In the genomic region with DNA sequence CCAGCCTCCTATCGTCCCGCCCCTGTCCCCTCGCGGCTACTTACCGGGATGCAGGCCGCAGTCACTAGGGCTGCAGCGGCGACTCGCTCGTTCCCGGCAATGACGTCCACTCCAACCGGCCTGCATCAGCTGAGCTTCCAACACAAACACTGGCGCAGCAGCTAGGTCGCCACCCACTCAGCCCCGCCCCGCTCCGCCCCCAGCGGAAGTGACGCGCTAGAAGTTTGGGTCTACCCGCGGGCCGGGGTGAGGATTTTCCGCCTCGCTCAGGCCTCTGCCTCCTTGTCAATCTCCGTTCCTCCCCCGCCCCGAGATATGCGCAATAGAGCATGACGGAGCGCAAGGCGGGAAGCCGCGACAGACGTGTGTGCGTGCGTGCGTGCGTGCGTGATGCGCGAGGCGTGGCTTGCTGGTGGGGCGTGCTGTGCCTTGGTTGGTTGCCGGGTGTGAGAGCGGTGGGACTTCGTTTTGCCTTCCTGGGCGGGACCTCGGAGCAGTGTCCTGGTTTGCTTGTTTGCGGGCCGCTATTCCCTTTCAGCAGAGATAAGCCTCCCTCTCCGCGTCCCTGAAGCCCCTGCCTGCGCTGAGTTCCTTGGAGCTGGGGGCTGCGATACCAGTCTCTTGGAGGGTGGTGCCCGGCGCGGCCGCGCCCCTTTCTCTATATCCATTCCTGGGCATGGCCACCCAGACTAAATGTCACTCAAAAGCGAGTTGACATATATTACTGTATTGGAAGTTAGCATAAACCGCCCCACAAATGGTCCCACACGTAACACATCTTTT, we compare ENCODE assay signal across 1 cellular context.
TF ChIP-seq lines count a peak whose summit lies in the region.

A gene with protein sequence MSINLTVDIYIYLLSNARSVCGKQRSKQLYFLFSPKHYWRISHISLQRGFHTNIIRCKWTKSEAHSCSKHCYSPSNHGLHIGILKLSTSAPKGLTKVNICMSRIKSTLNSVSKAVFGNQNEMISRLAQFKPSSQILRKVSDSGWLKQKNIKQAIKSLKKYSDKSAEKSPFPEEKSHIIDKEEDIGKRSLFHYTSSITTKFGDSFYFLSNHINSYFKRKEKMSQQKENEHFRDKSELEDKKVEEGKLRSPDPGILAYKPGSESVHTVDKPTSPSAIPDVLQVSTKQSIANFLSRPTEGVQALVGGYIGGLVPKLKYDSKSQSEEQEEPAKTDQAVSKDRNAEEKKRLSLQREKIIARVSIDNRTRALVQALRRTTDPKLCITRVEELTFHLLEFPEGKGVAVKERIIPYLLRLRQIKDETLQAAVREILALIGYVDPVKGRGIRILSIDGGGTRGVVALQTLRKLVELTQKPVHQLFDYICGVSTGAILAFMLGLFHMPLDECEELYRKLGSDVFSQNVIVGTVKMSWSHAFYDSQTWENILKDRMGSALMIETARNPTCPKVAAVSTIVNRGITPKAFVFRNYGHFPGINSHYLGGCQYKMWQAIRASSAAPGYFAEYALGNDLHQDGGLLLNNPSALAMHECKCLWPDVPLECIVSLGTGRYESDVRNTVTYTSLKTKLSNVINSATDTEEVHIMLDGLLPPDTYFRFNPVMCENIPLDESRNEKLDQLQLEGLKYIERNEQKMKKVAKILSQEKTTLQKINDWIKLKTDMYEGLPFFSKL (minus strand): TSS at position 151 of the 783 bp plus-strand sequence. CDS start 10,644 bp downstream, outside the sequence.

TF ChIP-seq in K562, 482 proteins besides CTCF, POLR2A, EP300 and RAD21 (continued from another document and continues in another):
- TF ChIP-seq POLR2H (tag; IDR thresholded peaks at IDR 0.05; ENCODE audit: low read depth) (peak; percentile 96), SP1 (CRISPR knock-in tag; IDR thresholded peaks at IDR 0.05) (peak; percentile 99), POLR3A (IDR thresholded peaks at IDR 0.05; ENCODE audit: borderline replicate concordance, extremely low read depth, insufficient read depth, insufficient read length) (no peak), CCAR2 (IDR thresholded peaks at IDR 0.05; ENCODE audit: low read depth, low read length) (no peak), MCM5 (IDR thresholded peaks at IDR 0.05; ENCODE audit: low read depth) (no peak), ZNF274 (IDR thresholded peaks at IDR 0.05; ENCODE audit: borderline replicate concordance, low read depth, low read length) (no peak), ZSCAN29 (IDR thresholded peaks at IDR 0.05) (no peak), THRAP3 (IDR thresholded peaks at IDR 0.05; ENCODE audit: borderline replicate concordance) (no peak; the same call in 1 of the 2 replicates), TGIF2 (CRISPR knock-in tag; IDR thresholded peaks at IDR 0.05) (no peak), EWSR1 (IDR thresholded peaks at IDR 0.05; ENCODE audit: borderline replicate concordance, low read depth, partially characterized antibody) (no peak), XRCC4 (IDR thresholded peaks at IDR 0.05; ENCODE audit: extremely low read depth, insufficient read depth, insufficient read length) (no peak), ZNF239 (CRISPR knock-in tag; IDR thresholded peaks at IDR 0.05) (0 out of 2 replicates have a peak, but pooled peaks have one; percentile 28), SIN3B (IDR thresholded peaks at IDR 0.05; ENCODE audit: low read depth) (peak; percentile 17; the same call in 1 of the 2 replicates), FOXJ3 (CRISPR knock-in tag; IDR thresholded peaks at IDR 0.05) (no peak), ZNF41 (CRISPR knock-in tag; conservative IDR thresholded peaks at IDR 0.05) (no peak), TCF3 (CRISPR knock-in tag; IDR thresholded peaks at IDR 0.05) (peak; percentile 60), RB1 (IDR thresholded peaks at IDR 0.05; ENCODE audit: low read depth) (peak; percentile 98), MCM2 (IDR thresholded peaks at IDR 0.05; ENCODE audit: low read depth) (no peak), PCBP1 (IDR thresholded peaks at IDR 0.05; ENCODE audit: low read depth, low read length, poor library complexity, severe bottlenecking) (peak; percentile 90), KAT7 (CRISPR knock-in tag; IDR thresholded peaks at IDR 0.05; ENCODE audit: borderline replicate concordance) (peak; percentile 84; the same call in 1 of the 2 replicates), FOS (IDR thresholded peaks at IDR 0.05; ENCODE audit: extremely low read depth, insufficient read length) (no peak), CBFA2T3 (IDR thresholded peaks at IDR 0.05) (no peak), GTF2E2 (tag; IDR thresholded peaks at IDR 0.05) (peak; percentile 95), TCF7 (IDR thresholded peaks at IDR 0.05; ENCODE audit: borderline replicate concordance) (peak; percentile 75; the same call in 1 of the 2 replicates), MTA3 (IDR thresholded peaks at IDR 0.05; ENCODE audit: borderline replicate concordance) (peak; percentile 91), OTX1 (CRISPR knock-in tag; IDR thresholded peaks at IDR 0.05) (peak; percentile 83; the same call in 1 of the 2 replicates), ZNF668 (CRISPR knock-in tag; IDR thresholded peaks at IDR 0.05) (peak; percentile 78; the same call in 1 of the 2 replicates), CEBPB (tag; IDR thresholded peaks at IDR 0.05) (peak; percentile 99), ADNP (tag; IDR thresholded peaks at IDR 0.05) (no peak), SAFB2 (IDR thresholded peaks at IDR 0.05; ENCODE audit: borderline replicate concordance, low read depth, low read length, severe bottlenecking) (no peak), PHF20 (IDR thresholded peaks at IDR 0.05; ENCODE audit: partially characterized antibody) (peak; percentile 51), MECOM (CRISPR knock-in tag; IDR thresholded peaks at IDR 0.05) (no peak), KDM1A (IDR thresholded peaks at IDR 0.05) (no peak), RNF2 (IDR thresholded peaks at IDR 0.05) (peak; percentile 71; the same call in 1 of the 2 replicates), MEF2A (IDR thresholded peaks at IDR 0.05; ENCODE audit: control insufficient read depth, low read depth, low read length) (no peak), SMAD4 (CRISPR knock-in tag; conservative IDR thresholded peaks at IDR 0.05) (peak; percentile 49; the same call in 1 of the 2 replicates)
- TF ChIP-seq, protein P1, sequence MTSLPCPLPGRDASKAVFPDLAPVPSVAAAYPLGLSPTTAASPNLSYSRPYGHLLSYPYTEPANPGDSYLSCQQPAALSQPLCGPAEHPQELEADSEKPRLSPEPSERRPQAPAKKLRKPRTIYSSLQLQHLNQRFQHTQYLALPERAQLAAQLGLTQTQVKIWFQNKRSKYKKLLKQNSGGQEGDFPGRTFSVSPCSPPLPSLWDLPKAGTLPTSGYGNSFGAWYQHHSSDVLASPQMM (CRISPR knock-in tag; IDR thresholded peaks at IDR 0.05), result no peak
- TF ChIP-seq, protein P2, sequence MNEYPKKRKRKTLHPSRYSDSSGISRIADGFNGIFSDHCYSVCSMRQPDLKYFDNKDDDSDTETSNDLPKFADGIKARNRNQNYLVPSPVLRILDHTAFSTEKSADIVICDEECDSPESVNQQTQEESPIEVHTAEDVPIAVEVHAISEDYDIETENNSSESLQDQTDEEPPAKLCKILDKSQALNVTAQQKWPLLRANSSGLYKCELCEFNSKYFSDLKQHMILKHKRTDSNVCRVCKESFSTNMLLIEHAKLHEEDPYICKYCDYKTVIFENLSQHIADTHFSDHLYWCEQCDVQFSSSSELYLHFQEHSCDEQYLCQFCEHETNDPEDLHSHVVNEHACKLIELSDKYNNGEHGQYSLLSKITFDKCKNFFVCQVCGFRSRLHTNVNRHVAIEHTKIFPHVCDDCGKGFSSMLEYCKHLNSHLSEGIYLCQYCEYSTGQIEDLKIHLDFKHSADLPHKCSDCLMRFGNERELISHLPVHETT (CRISPR knock-in tag; conservative IDR thresholded peaks at IDR 0.05 in 1 of 2, IDR thresholded peaks at IDR 0.05 in 1 of 2), result peak in 1 of 2 experiments; percentile 73; a peak in 2 of 4 replicates
- TF ChIP-seq, protein P3, sequence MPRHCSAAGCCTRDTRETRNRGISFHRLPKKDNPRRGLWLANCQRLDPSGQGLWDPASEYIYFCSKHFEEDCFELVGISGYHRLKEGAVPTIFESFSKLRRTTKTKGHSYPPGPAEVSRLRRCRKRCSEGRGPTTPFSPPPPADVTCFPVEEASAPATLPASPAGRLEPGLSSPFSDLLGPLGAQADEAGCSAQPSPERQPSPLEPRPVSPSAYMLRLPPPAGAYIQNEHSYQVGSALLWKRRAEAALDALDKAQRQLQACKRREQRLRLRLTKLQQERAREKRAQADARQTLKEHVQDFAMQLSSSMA (CRISPR knock-in tag; IDR thresholded peaks at IDR 0.05), result 0 out of 2 replicates have a peak, but pooled peaks have one; percentile 56
- TF ChIP-seq, protein P4, sequence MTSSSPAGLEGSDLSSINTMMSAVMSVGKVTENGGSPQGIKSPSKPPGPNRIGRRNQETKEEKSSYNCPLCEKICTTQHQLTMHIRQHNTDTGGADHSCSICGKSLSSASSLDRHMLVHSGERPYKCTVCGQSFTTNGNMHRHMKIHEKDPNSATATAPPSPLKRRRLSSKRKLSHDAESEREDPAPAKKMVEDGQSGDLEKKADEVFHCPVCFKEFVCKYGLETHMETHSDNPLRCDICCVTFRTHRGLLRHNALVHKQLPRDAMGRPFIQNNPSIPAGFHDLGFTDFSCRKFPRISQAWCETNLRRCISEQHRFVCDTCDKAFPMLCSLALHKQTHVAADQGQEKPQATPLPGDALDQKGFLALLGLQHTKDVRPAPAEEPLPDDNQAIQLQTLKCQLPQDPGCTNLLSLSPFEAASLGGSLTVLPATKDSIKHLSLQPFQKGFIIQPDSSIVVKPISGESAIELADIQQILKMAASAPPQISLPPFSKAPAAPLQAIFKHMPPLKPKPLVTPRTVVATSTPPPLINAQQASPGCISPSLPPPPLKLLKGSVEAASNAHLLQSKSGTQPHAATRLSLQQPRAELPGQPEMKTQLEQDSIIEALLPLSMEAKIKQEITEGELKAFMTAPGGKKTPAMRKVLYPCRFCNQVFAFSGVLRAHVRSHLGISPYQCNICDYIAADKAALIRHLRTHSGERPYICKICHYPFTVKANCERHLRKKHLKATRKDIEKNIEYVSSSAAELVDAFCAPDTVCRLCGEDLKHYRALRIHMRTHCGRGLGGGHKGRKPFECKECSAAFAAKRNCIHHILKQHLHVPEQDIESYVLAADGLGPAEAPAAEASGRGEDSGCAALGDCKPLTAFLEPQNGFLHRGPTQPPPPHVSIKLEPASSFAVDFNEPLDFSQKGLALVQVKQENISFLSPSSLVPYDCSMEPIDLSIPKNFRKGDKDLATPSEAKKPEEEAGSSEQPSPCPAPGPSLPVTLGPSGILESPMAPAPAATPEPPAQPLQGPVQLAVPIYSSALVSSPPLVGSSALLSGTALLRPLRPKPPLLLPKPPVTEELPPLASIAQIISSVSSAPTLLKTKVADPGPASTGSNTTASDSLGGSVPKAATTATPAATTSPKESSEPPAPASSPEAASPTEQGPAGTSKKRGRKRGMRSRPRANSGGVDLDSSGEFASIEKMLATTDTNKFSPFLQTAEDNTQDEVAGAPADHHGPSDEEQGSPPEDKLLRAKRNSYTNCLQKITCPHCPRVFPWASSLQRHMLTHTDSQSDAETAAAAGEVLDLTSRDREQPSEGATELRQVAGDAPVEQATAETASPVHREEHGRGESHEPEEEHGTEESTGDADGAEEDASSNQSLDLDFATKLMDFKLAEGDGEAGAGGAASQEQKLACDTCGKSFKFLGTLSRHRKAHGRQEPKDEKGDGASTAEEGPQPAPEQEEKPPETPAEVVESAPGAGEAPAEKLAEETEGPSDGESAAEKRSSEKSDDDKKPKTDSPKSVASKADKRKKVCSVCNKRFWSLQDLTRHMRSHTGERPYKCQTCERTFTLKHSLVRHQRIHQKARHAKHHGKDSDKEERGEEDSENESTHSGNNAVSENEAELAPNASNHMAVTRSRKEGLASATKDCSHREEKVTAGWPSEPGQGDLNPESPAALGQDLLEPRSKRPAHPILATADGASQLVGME (CRISPR knock-in tag; IDR thresholded peaks at IDR 0.05), result 0 out of 2 replicates have a peak, but pooled peaks have one; percentile 6
- TF ChIP-seq, protein P5, sequence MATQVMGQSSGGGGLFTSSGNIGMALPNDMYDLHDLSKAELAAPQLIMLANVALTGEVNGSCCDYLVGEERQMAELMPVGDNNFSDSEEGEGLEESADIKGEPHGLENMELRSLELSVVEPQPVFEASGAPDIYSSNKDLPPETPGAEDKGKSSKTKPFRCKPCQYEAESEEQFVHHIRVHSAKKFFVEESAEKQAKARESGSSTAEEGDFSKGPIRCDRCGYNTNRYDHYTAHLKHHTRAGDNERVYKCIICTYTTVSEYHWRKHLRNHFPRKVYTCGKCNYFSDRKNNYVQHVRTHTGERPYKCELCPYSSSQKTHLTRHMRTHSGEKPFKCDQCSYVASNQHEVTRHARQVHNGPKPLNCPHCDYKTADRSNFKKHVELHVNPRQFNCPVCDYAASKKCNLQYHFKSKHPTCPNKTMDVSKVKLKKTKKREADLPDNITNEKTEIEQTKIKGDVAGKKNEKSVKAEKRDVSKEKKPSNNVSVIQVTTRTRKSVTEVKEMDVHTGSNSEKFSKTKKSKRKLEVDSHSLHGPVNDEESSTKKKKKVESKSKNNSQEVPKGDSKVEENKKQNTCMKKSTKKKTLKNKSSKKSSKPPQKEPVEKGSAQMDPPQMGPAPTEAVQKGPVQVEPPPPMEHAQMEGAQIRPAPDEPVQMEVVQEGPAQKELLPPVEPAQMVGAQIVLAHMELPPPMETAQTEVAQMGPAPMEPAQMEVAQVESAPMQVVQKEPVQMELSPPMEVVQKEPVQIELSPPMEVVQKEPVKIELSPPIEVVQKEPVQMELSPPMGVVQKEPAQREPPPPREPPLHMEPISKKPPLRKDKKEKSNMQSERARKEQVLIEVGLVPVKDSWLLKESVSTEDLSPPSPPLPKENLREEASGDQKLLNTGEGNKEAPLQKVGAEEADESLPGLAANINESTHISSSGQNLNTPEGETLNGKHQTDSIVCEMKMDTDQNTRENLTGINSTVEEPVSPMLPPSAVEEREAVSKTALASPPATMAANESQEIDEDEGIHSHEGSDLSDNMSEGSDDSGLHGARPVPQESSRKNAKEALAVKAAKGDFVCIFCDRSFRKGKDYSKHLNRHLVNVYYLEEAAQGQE (CRISPR knock-in tag; IDR thresholded peaks at IDR 0.05; ENCODE audit: low read depth), result no peak
- TF ChIP-seq, protein P6, sequence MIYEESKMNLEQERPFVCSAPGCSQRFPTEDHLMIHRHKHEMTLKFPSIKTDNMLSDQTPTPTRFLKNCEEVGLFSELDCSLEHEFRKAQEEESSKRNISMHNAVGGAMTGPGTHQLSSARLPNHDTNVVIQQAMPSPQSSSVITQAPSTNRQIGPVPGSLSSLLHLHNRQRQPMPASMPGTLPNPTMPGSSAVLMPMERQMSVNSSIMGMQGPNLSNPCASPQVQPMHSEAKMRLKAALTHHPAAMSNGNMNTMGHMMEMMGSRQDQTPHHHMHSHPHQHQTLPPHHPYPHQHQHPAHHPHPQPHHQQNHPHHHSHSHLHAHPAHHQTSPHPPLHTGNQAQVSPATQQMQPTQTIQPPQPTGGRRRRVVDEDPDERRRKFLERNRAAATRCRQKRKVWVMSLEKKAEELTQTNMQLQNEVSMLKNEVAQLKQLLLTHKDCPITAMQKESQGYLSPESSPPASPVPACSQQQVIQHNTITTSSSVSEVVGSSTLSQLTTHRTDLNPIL (CRISPR knock-in tag; IDR thresholded peaks at IDR 0.05), result no peak
- TF ChIP-seq, protein P7, sequence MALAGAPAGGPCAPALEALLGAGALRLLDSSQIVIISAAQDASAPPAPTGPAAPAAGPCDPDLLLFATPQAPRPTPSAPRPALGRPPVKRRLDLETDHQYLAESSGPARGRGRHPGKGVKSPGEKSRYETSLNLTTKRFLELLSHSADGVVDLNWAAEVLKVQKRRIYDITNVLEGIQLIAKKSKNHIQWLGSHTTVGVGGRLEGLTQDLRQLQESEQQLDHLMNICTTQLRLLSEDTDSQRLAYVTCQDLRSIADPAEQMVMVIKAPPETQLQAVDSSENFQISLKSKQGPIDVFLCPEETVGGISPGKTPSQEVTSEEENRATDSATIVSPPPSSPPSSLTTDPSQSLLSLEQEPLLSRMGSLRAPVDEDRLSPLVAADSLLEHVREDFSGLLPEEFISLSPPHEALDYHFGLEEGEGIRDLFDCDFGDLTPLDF (CRISPR knock-in tag; IDR thresholded peaks at IDR 0.05), result peak; percentile 99
